ENCODE assay signal across 21 cellular contexts in genomic region chr16:66007717-66008116, GRCh38.
DNase-seq lines count a peak whose midpoint lies in the region; ATAC-seq and TF ChIP-seq lines count a peak whose summit lies in the region.
"Had no signal": no experiment of that assay in that cellular context is flagged by ENCODE, and none has a peak within 500 bp of the region (broad histone marks: within the 10 kb centered on the region; RNA-seq: fewer than 3 reads in every experiment).

No MANE protein-coding gene starts in this region.

- H3K27ac Mint-ChIP-seq in neural progenitor cell (no peak overlapping the region), immature natural killer cell (no peak overlapping the region)
- H3K27ac Mint-ChIP-seq: stimulated activated memory B cell treated with anti-CD40 and anti-IgM and Interleukin-4, amounts not matched to agents 10 μg/mL and 1 μg/mL and 100 μg/mL, for 72 hours had no signal

- CTCF ChIA-PET in BJ (lab: Yijun Ruan, JAX): interaction anchor here (1.2 kb wide), 1 partner anchor 125 kb away, joined by 4 read pairs; no protein-coding TSS in a partner anchor

- H3K27me3 Mint-ChIP-seq in neural progenitor cell (ENCODE audit: insufficient read depth, low read depth) (peaks cover 5% of the 10 kb centered on the region), immature natural killer cell (ENCODE audit: low read depth in 3 of 3) (peaks cover 1 to 4% (median 3%) of the 10 kb centered on the region in 3 donors)
- H3K27me3 Mint-ChIP-seq: stimulated activated memory B cell treated with anti-CD40 and anti-IgM and Interleukin-4, amounts not matched to agents 10 μg/mL and 1 μg/mL and 100 μg/mL, for 72 hours had no signal

- DNase-seq in BJ (ENCODE audit: low read depth) (peak; percentile 23), MM.1S (peak; percentile 9), fibroblast of gingiva (ENCODE audit: low read depth) (peak; percentile 68), neural progenitor cell (ENCODE audit: low spot score) (peak; percentile 8), WERI-Rb-1 (no peak), esophagus squamous epithelium (lab: John Stamatoyannopoulos, UW) (no peak), immature natural killer cell (no peak)
- DNase-seq: activated effector memory CD4-positive, alpha-beta T cell treated with anti-CD3 and anti-CD28 coated beads, Interleukin-2, amount 50 U/mL, for 16 hours; caudate nucleus; DMS79 treated with DMSO at 0.1 percent for 48 hours; kidney; NCI-H187; NCI-H774; SHP77; stimulated activated CD4-positive, alpha-beta T cell treated with anti-CD3 and anti-CD28 coated beads, Interleukin-4, amount 100 ng/mL, for 1 hour; T1000 had no signal

- TF ChIP-seq POLR2A in esophagus squamous epithelium (IDR thresholded peaks at IDR 0.05): no peak

- intact Hi-C loops in esophagus squamous epithelium (cut with DNase I): no loop called here

- peaks cover 7% of the 10 kb centered on the region; the same call in 1 of the 2 replicates for H3K4me1 ChIP-seq in MM.1S (ENCODE audit: low read length)
- H3K4me1 ChIP-seq in neural progenitor cell: no peaks in the 10 kb centered on the region
- H3K4me1 ChIP-seq in esophagus squamous epithelium: peaks cover 0 to 17% (median 2%) of the 10 kb centered on the region in 3 donors
- H3K4me1 ChIP-seq: vagina had no signal

- WGBS in esophagus squamous epithelium, 2 donors: 41 to 52% methylated on average over 6 of the region's 6 CpGs

- H3K79me2 ChIP-seq in MM.1S (ENCODE audit: low read length): no peaks in the 10 kb centered on the region
- H3K79me2 ChIP-seq in neural progenitor cell (ENCODE audit: low read depth): no peaks in the 10 kb centered on the region

- H3K36me3 Mint-ChIP-seq in neural progenitor cell (peaks cover 2% of the 10 kb centered on the region), immature natural killer cell (no peaks in the 10 kb centered on the region)
- H3K36me3 Mint-ChIP-seq: stimulated activated memory B cell treated with anti-CD40 and anti-IgM and Interleukin-4, amounts not matched to agents 10 μg/mL and 1 μg/mL and 100 μg/mL, for 72 hours had no signal

- POLR2A ChIA-PET in BJ (lab: Charles Lee): interaction anchor here (0.6 kb wide), 1 partner anchor 50 kb away, joined by 13 read pairs; no protein-coding TSS in a partner anchor

- H3K4me2 ChIP-seq in MM.1S (ENCODE audit: low read depth, low read length) (no peak overlapping the region), neural progenitor cell (no peak overlapping the region)
- H3K4me2 ChIP-seq: KMS-11 had no signal

- H3K27me3 ChIP-seq in BJ (ENCODE audit: control insufficient read depth, insufficient read depth, low read length) (no peaks in the 10 kb centered on the region; the same call in 1 of the 2 replicates), MM.1S (replicated peaks; ENCODE audit: insufficient read depth, low read length) (no peaks in the 10 kb centered on the region), neural progenitor cell (no peaks in the 10 kb centered on the region), WERI-Rb-1 (ENCODE audit: insufficient read depth, low read depth, severe bottlenecking) (no peaks in the 10 kb centered on the region), esophagus squamous epithelium (no peaks in the 10 kb centered on the region)
- H3K27me3 ChIP-seq: vagina had no signal

- H3K9me3 Mint-ChIP-seq in neural progenitor cell (peaks cover 3% of the 10 kb centered on the region), immature natural killer cell (no peaks in the 10 kb centered on the region)
- H3K9me3 Mint-ChIP-seq: stimulated activated memory B cell treated with anti-CD40 and anti-IgM and Interleukin-4, amounts not matched to agents 10 μg/mL and 1 μg/mL and 100 μg/mL, for 72 hours had no signal

- no peak overlapping the region for H3K9ac ChIP-seq in MM.1S (ENCODE audit: low read length)
- H3K9ac ChIP-seq in neural progenitor cell: no peak overlapping the region
- H3K9ac ChIP-seq: KMS-11 had no signal

- no peaks in the 10 kb centered on the region for H3K9me3 ChIP-seq in MM.1S (replicated peaks; ENCODE audit: insufficient read depth, low read length)
- H3K9me3 ChIP-seq in neural progenitor cell (ENCODE audit: low read depth): no peaks in the 10 kb centered on the region
- H3K9me3 ChIP-seq in WERI-Rb-1 (ENCODE audit: severe bottlenecking): no peaks in the 10 kb centered on the region
- H3K9me3 ChIP-seq in esophagus squamous epithelium: no peaks in the 10 kb centered on the region
- H3K9me3 ChIP-seq: vagina had no signal

- H3F3A ChIP-seq in MM.1S (ENCODE audit: insufficient read depth, low read length) (no peaks in the 10 kb centered on the region), neural progenitor cell (ENCODE audit: low read depth) (no peaks in the 10 kb centered on the region)

- H3K4me3 ChIP-seq in BJ (ENCODE audit: low read depth, low read length) (no peak overlapping the region), MM.1S (ENCODE audit: low read length) (no peak overlapping the region), neural progenitor cell (no peak overlapping the region), WERI-Rb-1 (ENCODE audit: low read depth, low read length) (no peak overlapping the region), esophagus squamous epithelium (no peak overlapping the region)
- H3K4me3 ChIP-seq: vagina had no signal

- H4K20me1 ChIP-seq in MM.1S (ENCODE audit: insufficient read depth, low read length) (no peaks in the 10 kb centered on the region), neural progenitor cell (ENCODE audit: low read depth) (no peaks in the 10 kb centered on the region)

- TF ChIP-seq CTCF in BJ (IDR thresholded peaks at IDR 0.05; ENCODE audit: insufficient read depth, low read depth, low read length): no peak
- no peak for TF ChIP-seq CTCF in MM.1S (IDR thresholded peaks at IDR 0.05; ENCODE audit: low read length)
- no peak for TF ChIP-seq CTCF in neural progenitor cell (IDR thresholded peaks at IDR 0.05)
- TF ChIP-seq CTCF in WERI-Rb-1 (IDR thresholded peaks at IDR 0.05; ENCODE audit: low read depth, low read length): no peak
- no peak for TF ChIP-seq CTCF in esophagus squamous epithelium (IDR thresholded peaks at IDR 0.05)

- ATAC-seq in GM18519 (IDR thresholded peaks at IDR 0.05; ENCODE audit: low FRiP score, unreplicated experiment): no peak
- ATAC-seq: stimulated activated memory B cell treated with anti-CD40 and anti-IgM and Interleukin-4, amounts not matched to agents 10 μg/mL and 1 μg/mL and 100 μg/mL, for 72 hours had no signal

- H3K4me3 Mint-ChIP-seq in neural progenitor cell (no peak overlapping the region), immature natural killer cell (no peak overlapping the region)
- H3K4me3 Mint-ChIP-seq: stimulated activated memory B cell treated with anti-CD40 and anti-IgM and Interleukin-4, amounts not matched to agents 10 μg/mL and 1 μg/mL and 100 μg/mL, for 72 hours had no signal

- H2AFZ ChIP-seq in MM.1S (ENCODE audit: low read length) (no peak overlapping the region), neural progenitor cell (replicated peaks) (no peak overlapping the region)

- H3K27ac ChIP-seq in MM.1S (ENCODE audit: low read length) (no peak overlapping the region), neural progenitor cell (no peak overlapping the region), WERI-Rb-1 (no peak overlapping the region), esophagus squamous epithelium (peak overlapping the region in 1 of 4 donors; percentile 44)
- H3K27ac ChIP-seq: C4-2B, KMS-11, vagina had no signal

- H3K9me2 ChIP-seq in MM.1S (replicated peaks; ENCODE audit: insufficient read depth, low read length): no peaks in the 10 kb centered on the region

- peaks cover 3% of the 10 kb centered on the region for H3K4me1 Mint-ChIP-seq in neural progenitor cell
- H3K4me1 Mint-ChIP-seq in immature natural killer cell: no peaks in the 10 kb centered on the region
- H3K4me1 Mint-ChIP-seq: stimulated activated memory B cell treated with anti-CD40 and anti-IgM and Interleukin-4, amounts not matched to agents 10 μg/mL and 1 μg/mL and 100 μg/mL, for 72 hours had no signal

- no peaks in the 10 kb centered on the region for H3K36me3 ChIP-seq in BJ (ENCODE audit: control insufficient read depth, insufficient read depth, low read length)
- H3K36me3 ChIP-seq in MM.1S (replicated peaks; ENCODE audit: insufficient read depth, low read length): no peaks in the 10 kb centered on the region
- no peaks in the 10 kb centered on the region for H3K36me3 ChIP-seq in neural progenitor cell
- H3K36me3 ChIP-seq in WERI-Rb-1: no peaks in the 10 kb centered on the region
- no peaks in the 10 kb centered on the region for H3K36me3 ChIP-seq in esophagus squamous epithelium
- H3K36me3 ChIP-seq: vagina had no signal

Comparison
In these comparisons a context has a peak if more than half of its experiments do, and no peak if none do; other contexts are left out.
1. DNase-seq: peak in BJ (single experiment), MM.1S (single experiment), fibroblast of gingiva (single experiment) and neural progenitor cell (single experiment); none in WERI-Rb-1 (single experiment), esophagus squamous epithelium (single experiment) and immature natural killer cell (0 of 3).